ENCODE assay signal across 8 cellular contexts in the genomic region with DNA sequence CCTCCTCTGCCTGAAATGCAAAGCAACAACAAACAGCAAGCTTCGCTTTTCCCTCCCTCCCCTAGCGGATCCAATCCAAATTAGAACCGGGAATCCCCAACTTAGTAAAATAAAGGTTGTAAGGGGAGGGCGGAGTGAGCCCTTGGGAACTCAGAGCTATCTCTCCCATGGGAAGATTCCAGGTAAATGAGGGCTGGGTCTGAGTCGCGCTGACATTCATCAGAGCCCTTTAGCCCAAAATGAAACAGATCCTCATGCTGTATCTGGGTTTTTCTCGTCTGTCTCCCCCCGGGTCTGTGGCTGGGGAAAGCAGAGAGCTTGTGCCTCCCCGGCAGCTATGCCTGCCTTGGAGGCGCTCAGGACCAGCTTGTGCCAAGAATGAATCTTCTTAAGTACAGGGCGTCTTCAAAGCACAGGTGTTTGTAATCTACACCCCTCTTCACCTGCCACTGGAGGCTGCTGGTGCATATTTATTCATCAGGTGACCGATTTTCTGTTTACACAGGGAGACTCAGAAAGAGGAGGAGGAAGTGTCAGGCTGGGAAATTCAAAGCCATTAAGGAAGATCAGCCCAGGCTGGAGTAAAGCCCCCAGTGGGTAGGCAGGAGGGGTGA. TPM values are rescaled to one million over a fixed set of nuclear protein-coding genes. Genes with fewer than 3 reads are reported as not detected.
DNase-seq lines count a peak whose midpoint lies in the region; ATAC-seq and TF ChIP-seq lines count a peak whose summit lies in the region.

No MANE protein-coding gene starts in this region.

- no peak for ATAC-seq in activated CD8-positive, alpha-beta T cell treated with anti-CD3 and anti-CD28 coated beads, Interleukin-2, amount 10 ng/mL, durations not matched to agents 7 days and 5 days
- ATAC-seq in thoracic aorta (ENCODE audit: insufficient number of reproducible peaks, low FRiP score, low read depth) (no peak), HG02623 (IDR thresholded peaks at IDR 0.05; ENCODE audit: unreplicated experiment) (no peak), GM21360 (IDR thresholded peaks at IDR 0.05; ENCODE audit: unreplicated experiment) (no peak), HG03521 (IDR thresholded peaks at IDR 0.05; ENCODE audit: unreplicated experiment) (no peak)

- no TSS peak for BruUV-seq in Caco-2 (replicated peaks; lab: Mats Ljungman, UMichigan)

- TF ChIP-seq CTCF in Caco-2 (IDR thresholded peaks at IDR 0.05; ENCODE audit: insufficient read depth in 1 of 2, low read depth in 1 of 2, low read length in 1 of 2, severe bottlenecking in 1 of 2, unreplicated experiment in 1 of 2), result peak; percentile 19 to 44
- TF ChIP-seq CTCF in thoracic aorta (IDR thresholded peaks at IDR 0.05), result no peak

- H3K4me1 ChIP-seq in Caco-2 (peaks cover 34% of the 10 kb centered on the region), thoracic aorta (ENCODE audit: control insufficient read depth in 1 of 2, low read depth in 2 of 2) (peaks cover 13 to 27% of the 10 kb centered on the region in 2 donors)

- peak overlapping the region; percentile 73 for H3K27ac Mint-ChIP-seq in Caco-2 (ENCODE audit: unreplicated experiment)
- H3K27ac Mint-ChIP-seq in activated CD8-positive, alpha-beta T cell treated with anti-CD3 and anti-CD28 coated beads, Interleukin-2, amount 10 ng/mL, durations not matched to agents 7 days and 5 days, result peak overlapping the region; percentile 35
- H3K27ac Mint-ChIP-seq in immature natural killer cell, result peak overlapping the region; percentile 92 to 99 (median 96)

- H3K36me3 Mint-ChIP-seq in Caco-2 (ENCODE audit: insufficient read depth, unreplicated experiment) (peaks cover 19% of the 10 kb centered on the region), immature natural killer cell (no peaks in the 10 kb centered on the region)
- H3K36me3 Mint-ChIP-seq in activated CD8-positive, alpha-beta T cell treated with anti-CD3 and anti-CD28 coated beads, Interleukin-2, amount 10 ng/mL, durations not matched to agents 7 days and 5 days (ENCODE audit: low read depth), result peaks cover 6% of the 10 kb centered on the region

- CTCF ChIA-PET in Caco-2 (lab: Charles Lee), result interaction anchor here (0.7 to 2.3 kb wide), 24 partner anchors 21 to 227 kb away, joined by 3 to 19 read pairs (median 7); partner anchors contain the start of gene GSE1
- CTCF ChIA-PET in activated CD8-positive, alpha-beta T cell treated with anti-CD3 and anti-CD28 coated beads, Interleukin-2, amount 10 ng/mL, durations not matched to agents 7 days and 5 days (lab: Charles Lee), result interaction anchor here (1.2 to 3.4 kb wide), 6 partner anchors 10 to 66 kb away, joined by 6 to 29 read pairs (median 14); partner anchors contain the start of gene GSE1

- no peaks in the 10 kb centered on the region for H3K27me3 ChIP-seq in Caco-2 (replicated peaks; ENCODE audit: control insufficient read depth, insufficient read depth, low read length)
- H3K27me3 ChIP-seq in thoracic aorta (replicated peaks; ENCODE audit: insufficient read depth), result no peaks in the 10 kb centered on the region

- H3K27me3 Mint-ChIP-seq in Caco-2 (ENCODE audit: insufficient read depth, unreplicated experiment) (no peaks in the 10 kb centered on the region), immature natural killer cell (ENCODE audit: low read depth in 3 of 3) (peaks cover 37 to 45% (median 41%) of the 10 kb centered on the region in 3 donors)
- no peaks in the 10 kb centered on the region for H3K27me3 Mint-ChIP-seq in activated CD8-positive, alpha-beta T cell treated with anti-CD3 and anti-CD28 coated beads, Interleukin-2, amount 10 ng/mL, durations not matched to agents 7 days and 5 days (ENCODE audit: low read depth)

- intact Hi-C loops in Caco-2 (cut with micrococcal nuclease; ENCODE audit: unreplicated experiment), result loop anchor here (1.0 to 5.0 kb wide), 4 partner anchors 52 to 136 kb away; no protein-coding TSS in a partner anchor

- H3K36me3 ChIP-seq in Caco-2 (ENCODE audit: control insufficient read depth, insufficient read depth, low read length) (no peaks in the 10 kb centered on the region), KOPT-K1 (ENCODE audit: insufficient read depth, low read length) (no peaks in the 10 kb centered on the region), thoracic aorta (no peaks in the 10 kb centered on the region)

- POLR2A ChIA-PET in Caco-2 (lab: Charles Lee), result interaction anchor here (0.6 to 1.3 kb wide), 3 partner anchors 54 to 980 kb away, joined by 3 to 8 read pairs (median 6); partner anchors contain the start of gene GSE1
- POLR2A ChIA-PET in activated CD8-positive, alpha-beta T cell treated with anti-CD3 and anti-CD28 coated beads, Interleukin-2, amount 10 ng/mL, durations not matched to agents 7 days and 5 days (lab: Charles Lee), result interaction anchor here (1.1 to 2.7 kb wide), 2 partner anchors 11 to 54 kb away, joined by 4 to 24 read pairs; no protein-coding TSS in a partner anchor

- H3K4me3 Mint-ChIP-seq in Caco-2 (ENCODE audit: unreplicated experiment) (peak overlapping the region; percentile 93), immature natural killer cell (peak overlapping the region; percentile 90 to 96 (median 94))
- peak overlapping the region; percentile 89 for H3K4me3 Mint-ChIP-seq in activated CD8-positive, alpha-beta T cell treated with anti-CD3 and anti-CD28 coated beads, Interleukin-2, amount 10 ng/mL, durations not matched to agents 7 days and 5 days

- H3K4me3 ChIP-seq in Caco-2 (ENCODE audit: low read depth, low read length) (peak overlapping the region; percentile 17), thoracic aorta (peak overlapping the region; percentile 92)

- H3K9me3 ChIP-seq in Caco-2 (no peaks in the 10 kb centered on the region), KOPT-K1 (ENCODE audit: insufficient read depth, low read length, poor library complexity, severe bottlenecking) (no peaks in the 10 kb centered on the region), thoracic aorta (no peaks in the 10 kb centered on the region)

- H3K27ac ChIP-seq in KOPT-K1 (ENCODE audit: low read depth, low read length, poor library complexity, severe bottlenecking) (peak overlapping the region; percentile 74), thoracic aorta (peak overlapping the region in 1 of 2 donors; percentile 84)

- DNase-seq in Caco-2 (peak; percentile 73 to 75), immature natural killer cell (peak in 1 of 3 donors; percentile 36), thoracic aorta (ENCODE audit: low spot score) (no peak)
- peak; percentile 29 for DNase-seq in activated CD8-positive, alpha-beta T cell treated with anti-CD3 and anti-CD28 coated beads, Interleukin-2, amount 10 ng/mL, durations not matched to agents 7 days and 5 days

- H3K4me1 Mint-ChIP-seq in Caco-2 (ENCODE audit: low read depth, unreplicated experiment) (peaks cover 30% of the 10 kb centered on the region), immature natural killer cell (peaks cover 67 to 69% of the 10 kb centered on the region in 2 donors)
- H3K4me1 Mint-ChIP-seq in activated CD8-positive, alpha-beta T cell treated with anti-CD3 and anti-CD28 coated beads, Interleukin-2, amount 10 ng/mL, durations not matched to agents 7 days and 5 days (ENCODE audit: low read depth), result peaks cover 35% of the 10 kb centered on the region

- H3K9me3 Mint-ChIP-seq in Caco-2 (ENCODE audit: unreplicated experiment) (no peaks in the 10 kb centered on the region), immature natural killer cell (peaks cover 0 to 2% (median 0%) of the 10 kb centered on the region in 6 donors)
- no peaks in the 10 kb centered on the region for H3K9me3 Mint-ChIP-seq in activated CD8-positive, alpha-beta T cell treated with anti-CD3 and anti-CD28 coated beads, Interleukin-2, amount 10 ng/mL, durations not matched to agents 7 days and 5 days (ENCODE audit: insufficient read depth)

RNA-seq across cellular contexts. Expression of gene GSE1, which starts 55.0 kb away (rescaled TPM):
- total RNA-seq in Caco-2 (2022) (140 and 142 TPM in 2 replicates), thoracic aorta (10 to 100 TPM; 72.6 to 96.2 TPM)
- 10 to 100 TPM; 48.9 to 51.4 TPM for total RNA-seq in activated CD8-positive, alpha-beta T cell treated with anti-CD3 and anti-CD28 coated beads, Interleukin-2, amount 10 ng/mL, durations not matched to agents 7 days and 5 days
- 1 to 10 TPM in 2 of 3 donors, under 1 TPM in 1; 0.15 to 9.4 (median 2.9) TPM for polyA plus RNA-seq in immature natural killer cell

Comparison
In these comparisons a context has a peak if more than half of its experiments do, and no peak if none do; other contexts are left out.
1. H3K27ac Mint-ChIP-seq: peak in every context shown above with its lines; median percentile 96 in immature natural killer cell; 73 in Caco-2; 35 in activated CD8-positive, alpha-beta T cell treated with anti-CD3 and anti-CD28 coated beads, Interleukin-2, amount 10 ng/mL, durations not matched to agents 7 days and 5 days.